In genomic region chr10:95279042-95279820, GRCh38 we compare ENCODE assay signal across 9 cellular contexts. TPM values are rescaled to one million over a fixed set of nuclear protein-coding genes. Genes with fewer than 3 reads are reported as not detected.
DNase-seq lines count a peak whose midpoint lies in the region; ATAC-seq and TF ChIP-seq lines count a peak whose summit lies in the region.
"Had no signal": no experiment of that assay in that cellular context is flagged by ENCODE, and none has a peak within 500 bp of the region (broad histone marks: within the 10 kb centered on the region; RNA-seq: fewer than 3 reads in every experiment).

No MANE protein-coding gene starts in this region.

- no peak overlapping the region for H2AK5ac ChIP-seq in mesenchymal stem cell (ENCODE audit: low read length, severe bottlenecking)

- peaks cover 13% of the 10 kb centered on the region for H3K79me1 ChIP-seq in mesenchymal stem cell (replicated peaks; ENCODE audit: low read length, poor library complexity, severe bottlenecking)

- H2AFZ ChIP-seq in mesenchymal stem cell (ENCODE audit: low read depth, low read length) = no peak overlapping the region

- H3K4me2 ChIP-seq in mesenchymal stem cell (ENCODE audit: low read length, poor library complexity, severe bottlenecking) = no peak overlapping the region

- WGBS in mesenchymal stem cell = 41% methylated on average over 3 of the region's 4 CpGs

- H2BK12ac ChIP-seq in mesenchymal stem cell (ENCODE audit: low read length in 2 of 2) = no peak overlapping the region

- H3K9me3 ChIP-seq in AG04450 (ENCODE audit: control insufficient read depth, insufficient read depth, low read length) = no peaks in the 10 kb centered on the region
- no peaks in the 10 kb centered on the region for H3K9me3 ChIP-seq in colonic mucosa
- no peaks in the 10 kb centered on the region for H3K9me3 ChIP-seq in mesenchymal stem cell (ENCODE audit: control insufficient read depth, low read length)
- no peaks in the 10 kb centered on the region for H3K9me3 ChIP-seq in A673 (ENCODE audit: low read depth, low read length, poor library complexity, severe bottlenecking)

- no peak overlapping the region for H2BK120ac ChIP-seq in mesenchymal stem cell (ENCODE audit: low read depth, low read length)

- H2BK5ac ChIP-seq in mesenchymal stem cell (ENCODE audit: low read depth, low read length, poor library complexity, severe bottlenecking) = no peak overlapping the region

- H3K14ac ChIP-seq in mesenchymal stem cell (ENCODE audit: low read length in 2 of 2) = no peak overlapping the region

- DNase-seq in AG04450 (ENCODE audit: low read depth, low spot score) = no peak
- DNase-seq in colonic mucosa = no peak
- peak; percentile 78 for DNase-seq in mesenchymal stem cell
- no peak for DNase-seq in A673 (ENCODE audit: low spot score)
- no peak for DNase-seq in HT-29 (ENCODE audit: low spot score)
- DNase-seq: foreskin melanocyte had no signal

- H3K4me1 ChIP-seq in colonic mucosa (peaks cover 33% of the 10 kb centered on the region), mesenchymal stem cell (ENCODE audit: control insufficient read depth, insufficient read depth, low read depth, low read length) (peaks cover 12% of the 10 kb centered on the region), A673 (ENCODE audit: insufficient read depth, low read length, poor library complexity, severe bottlenecking) (no peaks in the 10 kb centered on the region)

- no peaks in the 10 kb centered on the region for H3K27me3 ChIP-seq in AG04450 (ENCODE audit: control insufficient read depth, insufficient read depth, low read length)
- H3K27me3 ChIP-seq in colonic mucosa = no peaks in the 10 kb centered on the region
- no peaks in the 10 kb centered on the region for H3K27me3 ChIP-seq in mesenchymal stem cell (ENCODE audit: control insufficient read depth in 1 of 2, insufficient read depth in 1 of 2, low read length in 2 of 2)
- H3K27me3 ChIP-seq in A673 (replicated peaks; ENCODE audit: insufficient read depth, low read depth, low read length, poor library complexity) = no peaks in the 10 kb centered on the region

- ATAC-seq in HG03432 (IDR thresholded peaks at IDR 0.05; ENCODE audit: unreplicated experiment) (peak; percentile 47), HG03571 (IDR thresholded peaks at IDR 0.05; ENCODE audit: unreplicated experiment) (no peak), GM18858 (IDR thresholded peaks at IDR 0.05; ENCODE audit: unreplicated experiment) (no peak)

- no peak overlapping the region for H3K18ac ChIP-seq in mesenchymal stem cell (ENCODE audit: low read depth in 1 of 2, low read length in 2 of 2)

- no peak overlapping the region for H3K4ac ChIP-seq in mesenchymal stem cell (ENCODE audit: low read depth in 1 of 2, low read length in 2 of 2)

- no peak overlapping the region for H4K91ac ChIP-seq in mesenchymal stem cell (ENCODE audit: low read length)

- no peak overlapping the region for H2BK15ac ChIP-seq in mesenchymal stem cell (ENCODE audit: low read depth, poor library complexity, severe bottlenecking)

- POLR2A ChIA-PET in AG04450 (lab: Yijun Ruan, JAX) (interaction anchor here (0.6 to 1.3 kb wide), 3 partner anchors 24 to 80 kb away, joined by 3 read pairs; no protein-coding TSS in a partner anchor), A673 (lab: Charles Lee; ENCODE audit: low non-redundant PET) (no interaction called here)

- no peaks in the 10 kb centered on the region for H3K36me3 ChIP-seq in colonic mucosa
- no peaks in the 10 kb centered on the region for H3K36me3 ChIP-seq in mesenchymal stem cell (ENCODE audit: control insufficient read depth in 1 of 2, insufficient read depth in 2 of 2, low read depth in 1 of 2, low read length in 2 of 2)
- H3K36me3 ChIP-seq in A673 (ENCODE audit: insufficient read depth, low read length, poor library complexity, severe bottlenecking) = no peaks in the 10 kb centered on the region

- CTCF ChIA-PET in AG04450 (lab: Charles Lee) (interaction anchor here (1.1 to 5.8 kb wide), 5 partner anchors 10 to 84 kb away, joined by 3 to 27 read pairs (median 6); no protein-coding TSS in a partner anchor), A673 (lab: Charles Lee) (no interaction called here)

- no peak for TF ChIP-seq CTCF in AG04450 (IDR thresholded peaks at IDR 0.05; ENCODE audit: low read depth, low read length)
- TF ChIP-seq CTCF in colonic mucosa (IDR thresholded peaks at IDR 0.05) = no peak
- TF ChIP-seq CTCF in A673 (conservative IDR thresholded peaks at IDR 0.05; ENCODE audit: low read depth, low read length) = no peak

- H3K9ac ChIP-seq in colonic mucosa (ENCODE audit: low read depth in 2 of 2, low read length in 2 of 2) (peak overlapping the region in 1 of 2 donors; percentile 36), mesenchymal stem cell (ENCODE audit: low read length) (peak overlapping the region; percentile 30)

- intact Hi-C loops in colonic mucosa (cut with DNase I) = no loop called here
- intact Hi-C loops in A673 (cut with micrococcal nuclease; ENCODE audit: unreplicated experiment) = no loop called here

- H3K23ac ChIP-seq in mesenchymal stem cell (ENCODE audit: low read length in 2 of 2) = no peak overlapping the region

- H4K8ac ChIP-seq in mesenchymal stem cell (ENCODE audit: low read length) = no peak overlapping the region

- no TSS peak for BruUV-seq in A673 (replicated peaks; lab: Mats Ljungman, UMichigan)

- H3K27ac ChIP-seq in AG04450 (ENCODE audit: low read depth, low read length) (peak overlapping the region; percentile 77), colonic mucosa (peak overlapping the region; percentile 62), mesenchymal stem cell (ENCODE audit: low read length, poor library complexity, severe bottlenecking) (peak overlapping the region; percentile 62), A673 (ENCODE audit: low read depth, low read length, poor library complexity, severe bottlenecking) (no peak overlapping the region)

- H3K4me3 ChIP-seq in AG04450 (ENCODE audit: low read depth, low read length) (no peak overlapping the region), colonic mucosa (no peak overlapping the region), mesenchymal stem cell (ENCODE audit: insufficient read depth in 1 of 2, low read depth in 1 of 2, low read length in 2 of 2) (no peak overlapping the region), A673 (ENCODE audit: low read depth, low read length, poor library complexity, severe bottlenecking) (no peak overlapping the region)

RNA-seq across cellular contexts. Expression of gene PDLIM1, which starts 11.6 kb away (rescaled TPM):
- polyA plus RNA-seq in AG04450 (2011; rRNA removed) = 255 and 334 TPM in 2 replicates
- polyA minus RNA-seq in AG04450 (2011; rRNA and poly(A)+ RNA removed) = 269 and 320 TPM in 2 replicates
- 100 to 1,000 TPM; 246 to 433 TPM for total RNA-seq in colonic mucosa
- 537 TPM for polyA plus RNA-seq in mesenchymal stem cell (2013, experiment 1 of 2)
- polyA plus RNA-seq in mesenchymal stem cell (2013, experiment 2 of 2) = 536 TPM
- total RNA-seq in A673 (2021) = 0.32 and 0.74 TPM in 2 replicates
- 20.0 and 25.3 TPM in 2 replicates for total RNA-seq in HT-29 (2014; rRNA removed; shearing (Covaris generic))

Comparison
In these comparisons a context has a peak if more than half of its experiments do, and no peak if none do; other contexts are left out.
1. RNA of gene PDLIM1, which starts 11.6 kb away (total RNA-seq): 246 to 433 TPM in colonic mucosa and 20.0 to 25.3 TPM in HT-29; 0.32 to 0.74 TPM in A673; every median in the first group is over 10 times any median in the second.